31 cellular contexts compared by ENCODE assay signal in the genomic region with DNA sequence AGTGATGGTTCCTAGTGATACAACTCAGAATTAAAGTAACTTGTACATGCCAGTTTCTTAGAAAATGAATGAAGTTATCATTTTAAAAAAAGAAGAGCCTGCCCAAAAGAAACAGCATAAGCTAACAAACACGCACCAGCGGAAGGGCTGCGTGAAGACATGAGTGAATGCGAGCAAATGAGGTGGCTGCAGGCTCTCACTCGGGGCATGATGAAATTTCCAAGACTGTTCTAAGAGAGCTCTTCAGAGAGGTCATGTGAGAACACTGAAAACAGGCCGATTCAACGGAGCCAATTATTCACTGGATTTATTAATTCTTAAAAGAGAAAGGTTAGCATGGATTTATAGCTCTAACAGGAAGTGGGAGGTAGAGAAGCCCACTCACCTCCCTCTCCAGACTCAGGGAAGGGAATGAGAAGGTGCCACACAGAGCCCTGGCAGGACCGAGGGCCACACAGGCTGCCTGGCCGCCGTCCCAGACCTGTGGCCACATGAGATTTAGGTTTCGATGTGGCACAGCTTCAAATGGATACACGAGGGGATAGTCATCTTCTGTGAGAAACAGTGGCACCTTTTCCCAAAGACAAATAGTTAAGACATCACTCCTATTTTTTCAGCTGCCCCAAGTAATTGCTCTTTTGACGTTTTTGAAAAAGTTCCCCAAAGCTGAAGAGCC. TPM values are rescaled to one million over a fixed set of nuclear protein-coding genes. Genes with fewer than 3 reads are reported as not detected.
A peak's percentile ranks its signal among the peaks of the same experiment; 100 is the strongest.
DNase-seq lines count a peak whose midpoint lies in the region; ATAC-seq and TF ChIP-seq lines count a peak whose summit lies in the region.
"Had no signal": no experiment of that assay in that cellular context is flagged by ENCODE, and none has a peak within 500 bp of the region (broad histone marks: within the 10 kb centered on the region; RNA-seq: fewer than 3 reads in every experiment).

No MANE protein-coding gene starts in this region.

- no peaks in the 10 kb centered on the region for H3K27me3 Mint-ChIP-seq in activated naive CD8-positive, alpha-beta T cell treated with anti-CD3 and anti-CD28 coated beads, Interleukin-2, amount 50 U/mL, for 24 hours
- H3K27me3 Mint-ChIP-seq: brain; CD4-positive, alpha-beta T cell; progenitor cell of endocrine pancreas; stimulated activated naive CD8-positive, alpha-beta T cell treated with anti-CD3 and anti-CD28 coated beads, Interleukin-15, amount 100 ng/mL, for 72 hours; T-helper 17 cell had no signal

- no peak overlapping the region for H3K4me3 ChIP-seq in fibroblast of the aortic adventitia (ENCODE audit: low read depth, low read length)
- H3K4me3 ChIP-seq: adrenal gland, mucosa of descending colon, right lobe of liver had no signal

- no peak for TF ChIP-seq CTCF in fibroblast of the aortic adventitia (IDR thresholded peaks at IDR 0.05; ENCODE audit: insufficient read depth, low read length)

- ATAC-seq in Right ventricle myocardium superior (ENCODE audit: poor library complexity) (peak; percentile 23), left cardiac atrium (no peak), GM21526 (IDR thresholded peaks at IDR 0.05; ENCODE audit: low FRiP score, unreplicated experiment) (no peak)
- ATAC-seq in activated naive CD8-positive, alpha-beta T cell treated with anti-CD3 and anti-CD28 coated beads, Interleukin-2, amount 50 U/mL, for 24 hours, result no peak
- ATAC-seq: activated CD8-positive, alpha-beta memory T cell treated with anti-CD3 and anti-CD28 coated beads, Interleukin-2, amount 10 ng/mL, durations not matched to agents 7 days and 5 days; activated T-cell treated with anti-CD3 and anti-CD28 coated beads, Interleukin-2, amount 50 U/mL, for 4 hours; mucosa of descending colon; natural killer cell; PC-3; right lobe of liver; stimulated activated naive CD8-positive, alpha-beta T cell treated with anti-CD3 and anti-CD28 coated beads, Interleukin-15, amount 100 ng/mL, for 72 hours; T-helper 17 cell had no signal

- H3K36me3 Mint-ChIP-seq in activated naive CD8-positive, alpha-beta T cell treated with anti-CD3 and anti-CD28 coated beads, Interleukin-2, amount 50 U/mL, for 24 hours (ENCODE audit: low read depth), result no peaks in the 10 kb centered on the region
- H3K36me3 Mint-ChIP-seq: activated CD8-positive, alpha-beta memory T cell treated with anti-CD3 and anti-CD28 coated beads, Interleukin-2, amount 10 ng/mL, durations not matched to agents 7 days and 5 days; natural killer cell had no signal

- no peak overlapping the region for H3K27ac Mint-ChIP-seq in activated naive CD8-positive, alpha-beta T cell treated with anti-CD3 and anti-CD28 coated beads, Interleukin-2, amount 50 U/mL, for 24 hours
- H3K27ac Mint-ChIP-seq: activated CD8-positive, alpha-beta memory T cell treated with anti-CD3 and anti-CD28 coated beads, Interleukin-2, amount 10 ng/mL, durations not matched to agents 7 days and 5 days; CD4-positive, alpha-beta T cell; natural killer cell; progenitor cell of endocrine pancreas; stimulated activated naive CD8-positive, alpha-beta T cell treated with anti-CD3 and anti-CD28 coated beads, Interleukin-15, amount 100 ng/mL, for 72 hours; T-helper 17 cell had no signal

- intact Hi-C loops in Right ventricle myocardium superior (cut with DNase I), result no loop called here
- intact Hi-C loops in left cardiac atrium (cut with DNase I), result no loop called here

- no peak for DNase-seq in Right ventricle myocardium superior
- no peak for DNase-seq in left cardiac atrium
- DNase-seq in fibroblast of the aortic adventitia (ENCODE audit: low read depth), result peak; percentile 43
- peak; percentile 48 for DNase-seq in stromal cell of bone marrow (ENCODE audit: low read depth)
- no peak for DNase-seq in DMS114 treated with DMSO at 0.1 percent for 48 hours (lab: John Stamatoyannopoulos, UW; ENCODE audit: unreplicated experiment)
- no peak for DNase-seq in NAMALWA (ENCODE audit: low spot score)
- no peak for DNase-seq in activated naive CD8-positive, alpha-beta T cell treated with anti-CD3 and anti-CD28 coated beads, Interleukin-2, amount 50 U/mL, for 24 hours
- DNase-seq: activated CD4-positive, alpha-beta T cell treated with anti-CD3 and anti-CD28 coated beads, Interleukin-2, amount 50 U/mL, for 4 hours; activated CD4-positive, CD25-positive, alpha-beta regulatory T cell; activated CD8-positive, alpha-beta memory T cell treated with anti-CD3 and anti-CD28 coated beads, Interleukin-2, amount 10 ng/mL, durations not matched to agents 7 days and 5 days; activated naive CD4-positive, alpha-beta T cell; activated T-cell treated with anti-CD3 and anti-CD28 coated beads, Interleukin-2, amount 50 U/mL, for 4 hours; adrenal gland; AML-193; CD4-positive, alpha-beta T cell; cerebellar nuclear complex; glutamatergic neuron; islet precursor cell; mucosa of descending colon; natural killer cell; NCI-H1105; NCI-H1930; NCI-H226; NCI-H526 treated with DMSO at 0.1 percent for 48 hours; PC-3; right lobe of liver; stimulated activated naive CD8-positive, alpha-beta T cell treated with anti-CD3 and anti-CD28 coated beads, Interleukin-15, amount 100 ng/mL, for 72 hours; T-helper 17 cell had no signal

- H3K9me3 Mint-ChIP-seq in activated naive CD8-positive, alpha-beta T cell treated with anti-CD3 and anti-CD28 coated beads, Interleukin-2, amount 50 U/mL, for 24 hours, result no peaks in the 10 kb centered on the region
- H3K9me3 Mint-ChIP-seq: activated T-cell treated with anti-CD3 and anti-CD28 coated beads, Interleukin-2, amount 50 U/mL, for 4 hours; brain; CD4-positive, alpha-beta T cell; natural killer cell; stimulated activated naive CD8-positive, alpha-beta T cell treated with anti-CD3 and anti-CD28 coated beads, Interleukin-15, amount 100 ng/mL, for 72 hours had no signal

- peaks cover 5% of the 10 kb centered on the region for H3K4me1 Mint-ChIP-seq in activated naive CD8-positive, alpha-beta T cell treated with anti-CD3 and anti-CD28 coated beads, Interleukin-2, amount 50 U/mL, for 24 hours
- H3K4me1 Mint-ChIP-seq: natural killer cell had no signal

- no peak overlapping the region for H3K4me3 Mint-ChIP-seq in activated naive CD8-positive, alpha-beta T cell treated with anti-CD3 and anti-CD28 coated beads, Interleukin-2, amount 50 U/mL, for 24 hours
- H3K4me3 Mint-ChIP-seq: activated CD8-positive, alpha-beta memory T cell treated with anti-CD3 and anti-CD28 coated beads, Interleukin-2, amount 10 ng/mL, durations not matched to agents 7 days and 5 days; activated T-cell treated with anti-CD3 and anti-CD28 coated beads, Interleukin-2, amount 50 U/mL, for 4 hours; brain; CD4-positive, alpha-beta T cell; natural killer cell; stimulated activated naive CD8-positive, alpha-beta T cell treated with anti-CD3 and anti-CD28 coated beads, Interleukin-15, amount 100 ng/mL, for 72 hours; T-helper 17 cell had no signal

RNA-seq across cellular contexts. Expression of a gene that starts 55.5 kb away (rescaled TPM):
- total RNA-seq in Right ventricle myocardium superior (22.8 TPM), left cardiac atrium (10 to 100 TPM; 19.2 to 19.5 TPM), fibroblast of the aortic adventitia (ENCODE audit: low replicate concordance) (16.7 and 27.6 TPM in 2 replicates)

Comparison
In these comparisons a context has a peak if more than half of its experiments do, and no peak if none do; other contexts are left out.
1. DNase-seq: peak in fibroblast of the aortic adventitia (single experiment) and stromal cell of bone marrow (single experiment); none in Right ventricle myocardium superior (single experiment), left cardiac atrium (single experiment), DMS114 treated with DMSO at 0.1 percent for 48 hours (single experiment), NAMALWA (single experiment) and activated naive CD8-positive, alpha-beta T cell treated with anti-CD3 and anti-CD28 coated beads, Interleukin-2, amount 50 U/mL, for 24 hours (single experiment).